15 cellular contexts compared by ENCODE assay signal in the genomic region with DNA sequence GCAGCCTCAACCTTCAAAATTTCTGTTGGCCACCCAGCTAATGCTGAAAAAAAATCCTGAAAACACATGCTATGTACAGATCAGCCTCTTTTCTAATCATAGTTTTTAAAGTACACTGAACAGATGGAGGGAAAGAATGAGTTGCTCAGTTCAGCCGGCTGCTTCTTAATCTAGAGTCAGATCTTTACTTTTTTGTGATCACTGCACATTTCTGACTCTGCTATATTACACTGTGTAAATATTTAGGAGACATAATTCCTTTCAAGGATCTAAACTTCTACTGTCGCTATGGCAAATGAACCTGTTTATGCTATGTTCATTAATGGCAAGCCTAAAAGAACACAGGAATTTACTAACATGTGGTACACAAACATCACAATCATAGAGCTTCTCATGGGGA.
DNase-seq lines count a peak whose midpoint lies in the region; ATAC-seq lines count a peak whose summit lies in the region.
"Had no signal": no experiment of that assay in that cellular context is flagged by ENCODE, and none has a peak within 500 bp of the region (broad histone marks: within the 10 kb centered on the region; RNA-seq: fewer than 3 reads in every experiment).

No MANE protein-coding gene starts in this region.

- POLR2A ChIA-PET in activated CD4-positive, alpha-beta memory T cell treated with anti-CD3 and anti-CD28 coated beads for 36 hours (lab: Charles Lee) = interaction anchor here (1.0 to 1.2 kb wide), 2 partner anchors 58 to 114 kb away, joined by 4 read pairs; a partner anchor contains a TSS

- H3K4me3 Mint-ChIP-seq in activated CD4-positive, alpha-beta memory T cell treated with anti-CD3 and anti-CD28 coated beads for 36 hours = no peak overlapping the region
- H3K4me3 Mint-ChIP-seq: HFFc6 had no signal

- H3K27me3 Mint-ChIP-seq in activated CD4-positive, alpha-beta memory T cell treated with anti-CD3 and anti-CD28 coated beads for 36 hours = no peaks in the 10 kb centered on the region

- H3K36me3 Mint-ChIP-seq in activated CD4-positive, alpha-beta memory T cell treated with anti-CD3 and anti-CD28 coated beads for 36 hours = peaks cover 7% of the 10 kb centered on the region

- peak overlapping the region; percentile 83 for H3K27ac Mint-ChIP-seq in activated CD4-positive, alpha-beta memory T cell treated with anti-CD3 and anti-CD28 coated beads for 36 hours
- H3K27ac Mint-ChIP-seq: HFFc6 had no signal

- peaks cover 8% of the 10 kb centered on the region for H3K9me3 Mint-ChIP-seq in activated CD4-positive, alpha-beta memory T cell treated with anti-CD3 and anti-CD28 coated beads for 36 hours
- H3K9me3 Mint-ChIP-seq: HFFc6 had no signal

- H3K4me1 Mint-ChIP-seq in activated CD4-positive, alpha-beta memory T cell treated with anti-CD3 and anti-CD28 coated beads for 36 hours (ENCODE audit: low read depth) = peaks cover 47% of the 10 kb centered on the region

- CTCF ChIA-PET in activated CD4-positive, alpha-beta memory T cell treated with anti-CD3 and anti-CD28 coated beads for 36 hours (lab: Charles Lee) = interaction anchor here (0.6 to 6.9 kb wide), 5 partner anchors 58 to 918 kb away, joined by 3 to 134 read pairs (median 3); no protein-coding TSS in a partner anchor

- peak; percentile 4 to 40 for DNase-seq in NCI-H524 (lab: John Stamatoyannopoulos, UW)
- DNase-seq in NCI-H524 treated with DMSO at 0.1 percent for 48 hours (lab: John Stamatoyannopoulos, UW) = no peak
- no peak for DNase-seq in activated CD4-positive, alpha-beta memory T cell treated with anti-CD3 and anti-CD28 coated beads for 36 hours
- DNase-seq in inferior parietal cortex (ENCODE audit: extremely low spot score) = peak; percentile 22
- no peak for DNase-seq in islet precursor cell
- DNase-seq in GM19238 (ENCODE audit: insufficient read length, low spot score) = no peak
- DNase-seq: HFFc6, KBM-7, NCI-H187, NCI-H345, substantia nigra, uterus had no signal

- intact Hi-C loops in activated CD4-positive, alpha-beta memory T cell treated with anti-CD3 and anti-CD28 coated beads for 36 hours (cut with micrococcal nuclease) = loop anchor here (1.0 to 10.0 kb wide), 5 partner anchors 57 to 1132 kb away; a partner anchor contains a TSS

- peak; percentile 16 for ATAC-seq in HG03354 (IDR thresholded peaks at IDR 0.05; ENCODE audit: poor library complexity, severe bottlenecking, unreplicated experiment)
- no peak for ATAC-seq in HG02571 (IDR thresholded peaks at IDR 0.05; ENCODE audit: unreplicated experiment)
- ATAC-seq: Panc1 had no signal

Comparison
In these comparisons a context has a peak if more than half of its experiments do, and no peak if none do; other contexts are left out.
1. DNase-seq: peak in NCI-H524 (2 of 2) and inferior parietal cortex (single experiment); none in NCI-H524 treated with DMSO at 0.1 percent for 48 hours (single experiment), activated CD4-positive, alpha-beta memory T cell treated with anti-CD3 and anti-CD28 coated beads for 36 hours (single experiment), islet precursor cell (single experiment) and GM19238 (single experiment).